1 cellular context compared by ENCODE assay signal in genomic region chr17:19461681-19462080, GRCh38.
TF ChIP-seq lines count a peak whose summit lies in the region.

No MANE protein-coding gene starts in this region.

TF ChIP-seq in H1, 55 proteins besides CTCF, POLR2A, EP300 and RAD21 (continued from another document):
- TF ChIP-seq KDM1A (IDR thresholded peaks at IDR 0.05; ENCODE audit: borderline replicate concordance, low read length) = no peak
- no peak for TF ChIP-seq HDAC2 (IDR thresholded peaks at IDR 0.05; ENCODE audit: borderline replicate concordance in 1 of 2, low read depth in 2 of 2, low read length in 2 of 2)
- no peak for TF ChIP-seq BACH1 (IDR thresholded peaks at IDR 0.05; ENCODE audit: low read length)
- TF ChIP-seq ATF3 (IDR thresholded peaks at IDR 0.05; ENCODE audit: insufficient read depth, low read depth, low read length) = no peak
- TF ChIP-seq TAF7 (optimal IDR thresholded peaks at IDR 0.05; ENCODE audit: borderline replicate concordance, low read depth, low read length) = no peak
- no peak for TF ChIP-seq PHF8 (conservative IDR thresholded peaks at IDR 0.05; ENCODE audit: low read depth, low read length)
- TF ChIP-seq NANOG (IDR thresholded peaks at IDR 0.05; ENCODE audit: insufficient read depth, low read depth, low read length, poor library complexity, severe bottlenecking) = no peak
- no peak for TF ChIP-seq SP1 (IDR thresholded peaks at IDR 0.05; ENCODE audit: low read depth, low read length)
- TF ChIP-seq TBP (IDR thresholded peaks at IDR 0.05; ENCODE audit: low read depth, low read length) = no peak
- no peak for TF ChIP-seq SRF (IDR thresholded peaks at IDR 0.05; ENCODE audit: low read depth, low read length)
- TF ChIP-seq SP2 (IDR thresholded peaks at IDR 0.05; ENCODE audit: low read length) = no peak
- no peak for TF ChIP-seq NRF1 (IDR thresholded peaks at IDR 0.05; ENCODE audit: low read depth, low read length)
- no peak for TF ChIP-seq HDAC6 (IDR thresholded peaks at IDR 0.05; ENCODE audit: low read depth, low read length)
- no peak for TF ChIP-seq USF2 (IDR thresholded peaks at IDR 0.05; ENCODE audit: low read length)
- TF ChIP-seq FOSL1 (IDR thresholded peaks at IDR 0.05; ENCODE audit: insufficient read depth, low read depth, low read length) = no peak
- no peak for TF ChIP-seq POU5F1 (IDR thresholded peaks at IDR 0.05; ENCODE audit: low read depth, low read length)
